In the genomic region with DNA sequence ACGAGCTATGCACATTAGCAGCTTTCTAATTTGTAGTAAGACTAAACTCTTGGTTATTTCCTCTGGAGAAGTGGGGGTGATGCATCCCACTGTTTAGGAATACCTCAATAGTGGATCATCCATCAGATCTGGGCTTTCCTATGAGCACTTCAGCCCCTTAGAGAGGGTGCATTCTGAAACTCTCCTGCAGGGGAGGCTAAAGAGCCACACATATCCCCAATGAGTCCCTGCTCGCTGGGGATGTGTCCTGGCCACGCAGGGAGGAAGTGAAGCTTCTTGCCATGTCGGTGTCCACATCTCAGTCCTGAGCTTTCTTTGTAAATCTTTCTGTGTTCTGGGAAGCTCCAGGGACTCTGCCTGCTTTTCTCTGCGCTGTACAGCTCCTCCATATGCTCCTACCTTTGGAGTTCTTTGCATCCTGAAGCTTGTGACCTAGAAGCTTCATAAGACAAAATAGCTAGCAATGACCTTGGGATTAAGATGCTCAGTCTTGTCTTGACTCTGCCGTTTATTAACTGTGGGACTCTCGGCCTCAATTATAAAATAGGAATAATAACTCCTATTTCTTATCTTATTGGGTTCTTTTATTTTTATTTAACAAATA, we compare ENCODE assay signal across 9 cellular contexts. TPM values are rescaled to one million over a fixed set of nuclear protein-coding genes. Genes with fewer than 3 reads are reported as not detected.
DNase-seq lines count a peak whose midpoint lies in the region; ATAC-seq, FAIRE-seq and TF ChIP-seq lines count a peak whose summit lies in the region.
"Had no signal": no experiment of that assay in that cellular context is flagged by ENCODE, and none has a peak within 500 bp of the region (broad histone marks: within the 10 kb centered on the region; RNA-seq: fewer than 3 reads in every experiment).

No MANE protein-coding gene starts in this region.

- ATAC-seq in GM18511 (IDR thresholded peaks at IDR 0.05; ENCODE audit: unreplicated experiment): peak; percentile 90
- ATAC-seq in HG03045 (IDR thresholded peaks at IDR 0.05; ENCODE audit: unreplicated experiment): peak; percentile 80
- ATAC-seq in mucosa of descending colon: peak; percentile 94

- no peaks in the 10 kb centered on the region for H3K9me3 Mint-ChIP-seq in activated CD4-positive, alpha-beta memory T cell treated with anti-CD3 and anti-CD28 coated beads for 36 hours

- H3K9me3 ChIP-seq in endothelial cell of umbilical vein (replicated peaks; ENCODE audit: control insufficient read depth, insufficient read depth, low read length): no peaks in the 10 kb centered on the region
- H3K9me3 ChIP-seq in mucosa of descending colon: no peaks in the 10 kb centered on the region

- no peaks in the 10 kb centered on the region for H3K9me1 ChIP-seq in endothelial cell of umbilical vein (replicated peaks; ENCODE audit: control insufficient read depth, extremely low read depth, insufficient read depth, low read length)

- intact Hi-C loops in activated CD4-positive, alpha-beta memory T cell treated with anti-CD3 and anti-CD28 coated beads for 36 hours (cut with micrococcal nuclease): loop anchor here (1.0 to 2.0 kb wide), 3 partner anchors 297 to 394 kb away; no protein-coding TSS in a partner anchor
- intact Hi-C loops in endothelial cell of umbilical vein (cut with micrococcal nuclease) (loop anchor here (1.0 kb wide), 5 partner anchors 54 to 394 kb away; no protein-coding TSS in a partner anchor), mucosa of descending colon (cut with DNase I, micrococcal nuclease) (loop anchor here (1.0 to 5.0 kb wide), 2 partner anchors 360 to 362 kb away; no protein-coding TSS in a partner anchor)

- H3K36me3 Mint-ChIP-seq in activated CD4-positive, alpha-beta memory T cell treated with anti-CD3 and anti-CD28 coated beads for 36 hours: no peaks in the 10 kb centered on the region

- no peak overlapping the region for H3K27ac ChIP-seq in endothelial cell of umbilical vein (ENCODE audit: insufficient read depth, low read depth, low read length)

- dilution Hi-C loops in endothelial cell of umbilical vein (cut with MboI; ENCODE audit: extremely low pct_ligation_motif_present, low sequenced_read_pairs): loop anchor here (25.0 kb wide), 1 partner anchor 368 kb away; no protein-coding TSS in a partner anchor

- peak; percentile 60 to 67 for TF ChIP-seq CTCF in endothelial cell of umbilical vein (IDR thresholded peaks at IDR 0.05; ENCODE audit: extremely low read depth in 1 of 2, insufficient read depth in 1 of 2, low read depth in 1 of 2, low read length in 2 of 2)
- peak; percentile 82 for TF ChIP-seq CTCF in mucosa of descending colon (IDR thresholded peaks at IDR 0.05)

- peaks cover 8% of the 10 kb centered on the region for H3K4me1 ChIP-seq in endothelial cell of umbilical vein (ENCODE audit: control insufficient read depth, extremely low read depth, insufficient read depth, low read length)
- H3K4me1 ChIP-seq in mucosa of descending colon (ENCODE audit: low read depth): no peaks in the 10 kb centered on the region

- POLR2A ChIA-PET in activated CD4-positive, alpha-beta memory T cell treated with anti-CD3 and anti-CD28 coated beads for 36 hours (lab: Charles Lee): no interaction called here
- POLR2A ChIA-PET in endothelial cell of umbilical vein (lab: Charles Lee): no interaction called here

- no peak overlapping the region for H3K9ac ChIP-seq in endothelial cell of umbilical vein (replicated peaks; ENCODE audit: extremely low read depth, insufficient read depth, low read length)

- peaks cover 20% of the 10 kb centered on the region for H3K27me3 Mint-ChIP-seq in activated CD4-positive, alpha-beta memory T cell treated with anti-CD3 and anti-CD28 coated beads for 36 hours

- no TSS peak for BruUV-seq in endothelial cell of umbilical vein (replicated peaks; lab: Mats Ljungman, UMichigan)

- no peak overlapping the region for H3K27ac Mint-ChIP-seq in activated CD4-positive, alpha-beta memory T cell treated with anti-CD3 and anti-CD28 coated beads for 36 hours

- CTCF ChIA-PET in activated CD4-positive, alpha-beta memory T cell treated with anti-CD3 and anti-CD28 coated beads for 36 hours (lab: Charles Lee): interaction anchor here (0.6 to 9.3 kb wide), 71 partner anchors 8 to 1826 kb away, joined by 3 to 515 read pairs (median 5); a partner anchor contains a TSS
- CTCF ChIA-PET in endothelial cell of umbilical vein (lab: Charles Lee): interaction anchor here (0.5 to 12.9 kb wide), 24 partner anchors 9 to 1913 kb away, joined by 3 to 486 read pairs (median 4); a partner anchor contains a TSS

- no peak overlapping the region for H3K4me3 Mint-ChIP-seq in activated CD4-positive, alpha-beta memory T cell treated with anti-CD3 and anti-CD28 coated beads for 36 hours

- peaks cover 9% of the 10 kb centered on the region for H3K4me1 Mint-ChIP-seq in activated CD4-positive, alpha-beta memory T cell treated with anti-CD3 and anti-CD28 coated beads for 36 hours (ENCODE audit: low read depth)

- FAIRE-seq in endothelial cell of umbilical vein (lab: Jason Lieb, UNC): no peak

- no peak overlapping the region for H3K4me2 ChIP-seq in endothelial cell of umbilical vein (ENCODE audit: insufficient read depth, low read length)

- H2AFZ ChIP-seq in endothelial cell of umbilical vein (ENCODE audit: low read depth, low read length): no peak overlapping the region

- H3K4me3 ChIP-seq in endothelial cell of umbilical vein (replicated peaks in 1 of 3; ENCODE audit: insufficient read depth in 1 of 3, low read depth in 1 of 3, low read length in 3 of 3) (no peak overlapping the region), mucosa of descending colon (no peak overlapping the region)

- DNase-seq in Ammon's horn (ENCODE audit: low spot score) (peak; percentile 86), NCI-H524 treated with DMSO at 0.1 percent for 48 hours (lab: John Stamatoyannopoulos, UW) (peak; percentile 44), endothelial cell of umbilical vein (ENCODE audit: low read depth, low spot score) (peak; percentile 53), mucosa of descending colon (peak in 2 of 3 donors; percentile 60 to 90)
- DNase-seq in activated CD4-positive, alpha-beta memory T cell treated with anti-CD3 and anti-CD28 coated beads for 36 hours: peak; percentile 78
- DNase-seq in stimulated activated naive CD4-positive, alpha-beta T cell treated with Interleukin-2 at 50 U/mL for 16 hours (lab: John Stamatoyannopoulos, UW): peak; percentile 15

- H4K20me1 ChIP-seq in endothelial cell of umbilical vein (replicated peaks; ENCODE audit: control insufficient read depth, extremely low read depth, insufficient read depth, low read length): no peaks in the 10 kb centered on the region

- peaks cover 0 to 3% of the 10 kb centered on the region in 2 experiments for H3K27me3 ChIP-seq in endothelial cell of umbilical vein (ENCODE audit: control insufficient read depth in 2 of 2, insufficient read depth in 2 of 2, low read length in 2 of 2)

- no peaks in the 10 kb centered on the region for H3K79me2 ChIP-seq in endothelial cell of umbilical vein (ENCODE audit: control insufficient read depth, insufficient read depth, low read length)

- H3K36me3 ChIP-seq in endothelial cell of umbilical vein (ENCODE audit: control insufficient read depth in 2 of 2, extremely low read depth in 1 of 2, insufficient read depth in 2 of 2, low read length in 2 of 2) (no peaks in the 10 kb centered on the region), mucosa of descending colon (ENCODE audit: low read depth) (no peaks in the 10 kb centered on the region)

- TF ChIP-seq POLR2A in endothelial cell of umbilical vein (IDR thresholded peaks at IDR 0.05; ENCODE audit: low read depth, low read length): no peak

TF ChIP-seq in endothelial cell of umbilical vein, 7 proteins besides CTCF, POLR2A, EP300 and RAD21:
- TF ChIP-seq EZH2 (IDR thresholded peaks at IDR 0.05; ENCODE audit: borderline replicate concordance, low read depth, low read length, severe bottlenecking) (no peak), GATA2 (IDR thresholded peaks at IDR 0.05; ENCODE audit: insufficient read depth, insufficient read length, low read depth, low read length) (no peak), MYC (IDR thresholded peaks at IDR 0.05; ENCODE audit: low read depth, low read length) (no peak), FOS (IDR thresholded peaks at IDR 0.05; ENCODE audit: borderline replicate concordance, insufficient read depth, low read length) (no peak), POLR2AphosphoS5 (IDR thresholded peaks at IDR 0.05; ENCODE audit: insufficient read depth, low read depth, low read length) (no peak), JUN (IDR thresholded peaks at IDR 0.05; ENCODE audit: borderline replicate concordance, insufficient read depth, insufficient read length, low read depth) (no peak)
- TF ChIP-seq, protein P1, sequence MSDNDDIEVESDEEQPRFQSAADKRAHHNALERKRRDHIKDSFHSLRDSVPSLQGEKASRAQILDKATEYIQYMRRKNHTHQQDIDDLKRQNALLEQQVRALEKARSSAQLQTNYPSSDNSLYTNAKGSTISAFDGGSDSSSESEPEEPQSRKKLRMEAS (IDR thresholded peaks at IDR 0.05; ENCODE audit: insufficient read depth, insufficient read length): no peak
TF ChIP-seq in endothelial cell of umbilical vein: peak in this region for 0.

RNA-seq across cellular contexts. Expression of a gene that starts 28.3 kb away (rescaled TPM):
- not detected for total RNA-seq in activated CD4-positive, alpha-beta memory T cell treated with anti-CD3 and anti-CD28 coated beads for 36 hours
- total RNA-seq in endothelial cell of umbilical vein: 0.31 TPM in 1 of 2 replicates, not detected in the other
- polyA plus RNA-seq in endothelial cell of umbilical vein: 0.50 and 0.75 TPM in 2 replicates
- polyA plus RNA-seq in endothelial cell of umbilical vein (2011; cell fraction: cytosol; rRNA removed): 0.31 and 0.79 TPM in 2 replicates
- polyA plus RNA-seq in endothelial cell of umbilical vein (2011; cell fraction: nucleus; rRNA removed): 0.22 and 0.43 TPM in 2 replicates
- 0.29 and 0.94 TPM in 2 replicates for polyA plus RNA-seq in endothelial cell of umbilical vein (2012)
- not detected in 2 replicates for polyA minus RNA-seq in endothelial cell of umbilical vein
- polyA minus RNA-seq in endothelial cell of umbilical vein (2011; cell fraction: cytosol; rRNA and poly(A)+ RNA removed): 6.9 TPM
- polyA minus RNA-seq in endothelial cell of umbilical vein (2011; cell fraction: nucleus; rRNA and poly(A)+ RNA removed): 2.7 TPM in 1 of 2 replicates, not detected in the other
- 10 to 100 TPM in 1 of 3 donors, 1 to 10 TPM in 2; 4.5 to 70.1 (median 9.7) TPM for total RNA-seq in mucosa of descending colon
- total RNA-seq: T-helper 2 cell treated with Interferon-gamma antibody and Interleukin-4, amounts not matched to agents 100 ng/mL and 5 ng/mL, for 36 hours had no signal

RNA-seq across cellular contexts. Expression of a gene that starts 48.4 kb away (rescaled TPM):
- total RNA-seq in activated CD4-positive, alpha-beta memory T cell treated with anti-CD3 and anti-CD28 coated beads for 36 hours: 1 to 10 TPM; 1.7 to 2.7 TPM
- total RNA-seq in endothelial cell of umbilical vein (0.22 TPM in 1 of 2 replicates, not detected in the other), mucosa of descending colon (1 to 10 TPM; 6.4 to 8.5 (median 7.9) TPM)
- 0.08 and 0.12 TPM in 2 replicates for polyA plus RNA-seq in endothelial cell of umbilical vein
- 0.10 and 0.16 TPM in 2 replicates for polyA plus RNA-seq in endothelial cell of umbilical vein (2011; cell fraction: cytosol; rRNA removed)
- 0.14 and 0.18 TPM in 2 replicates for polyA plus RNA-seq in endothelial cell of umbilical vein (2011; cell fraction: nucleus; rRNA removed)
- 0.22 TPM in 1 of 2 replicates, not detected in the other for polyA plus RNA-seq in endothelial cell of umbilical vein (2012)
- polyA minus RNA-seq in endothelial cell of umbilical vein: 0.39 TPM in 1 of 2 replicates, not detected in the other
- polyA minus RNA-seq in endothelial cell of umbilical vein (2011; cell fraction: cytosol; rRNA and poly(A)+ RNA removed): not detected
- 0.29 TPM in 1 of 2 replicates, not detected in the other for polyA minus RNA-seq in endothelial cell of umbilical vein (2011; cell fraction: nucleus; rRNA and poly(A)+ RNA removed)

Comparison
In these comparisons a context has a peak if more than half of its experiments do, and no peak if none do; other contexts are left out.
1. DNase-seq: peak in every context shown above with its lines; median percentile 86 in Ammon's horn; 78 in activated CD4-positive, alpha-beta memory T cell treated with anti-CD3 and anti-CD28 coated beads for 36 hours; 75 in mucosa of descending colon; 53 in endothelial cell of umbilical vein; 44 in NCI-H524 treated with DMSO at 0.1 percent for 48 hours; 15 in stimulated activated naive CD4-positive, alpha-beta T cell treated with Interleukin-2 at 50 U/mL for 16 hours.